In genomic region chr1:206967096-206967851, GRCh38 we compare ENCODE assay signal across 9 cellular contexts. TPM values are rescaled to one million over a fixed set of nuclear protein-coding genes. Genes with fewer than 3 reads are reported as not detected.
DNase-seq lines count a peak whose midpoint lies in the region; ATAC-seq, FAIRE-seq and TF ChIP-seq lines count a peak whose summit lies in the region.
"Had no signal": no experiment of that assay in that cellular context is flagged by ENCODE, and none has a peak within 500 bp of the region (broad histone marks: within the 10 kb centered on the region; RNA-seq: fewer than 3 reads in every experiment).

No MANE protein-coding gene starts in this region.

- peak overlapping the region in 1 of 2 donors; percentile 32 for H3K27ac ChIP-seq in lung (ENCODE audit: low read depth in 1 of 2, low read length in 1 of 2)
- H3K27ac ChIP-seq in aorta (ENCODE audit: low read depth in 1 of 2, low read length in 2 of 2): no peak overlapping the region

- ATAC-seq in GM21786 (IDR thresholded peaks at IDR 0.05; ENCODE audit: unreplicated experiment): peak; percentile 60
- peak; percentile 60 for ATAC-seq in lung (ENCODE audit: insufficient read depth, low FRiP score)
- no peak for ATAC-seq in aorta (ENCODE audit: low FRiP score)

- FAIRE-seq in RCC 7860 (lab: Jason Lieb, UNC): peak; percentile 76

- H3K4me3 ChIP-seq in GM08714 (ENCODE audit: low read length): peak overlapping the region; percentile 27; the same call in 1 of the 2 replicates
- H3K4me3 ChIP-seq in lung: no peak overlapping the region
- no peak overlapping the region for H3K4me3 ChIP-seq in aorta (ENCODE audit: low read length in 2 of 2)

- DNase-seq in RCC 7860 (ENCODE audit: low spot score) (peak; percentile 57), lung (ENCODE audit: low spot score) (peak; percentile 49), NCI-H2196 treated with DMSO at 0.1 percent for 48 hours (lab: John Stamatoyannopoulos, UW; ENCODE audit: unreplicated experiment) (no peak), aorta (no peak), HT-29 (ENCODE audit: low spot score) (no peak), foreskin melanocyte (no peak)

- no peaks in the 10 kb centered on the region for H3K36me3 ChIP-seq in lung (ENCODE audit: control insufficient read depth in 2 of 2, insufficient read depth in 2 of 2, low read length in 2 of 2)
- H3K36me3 ChIP-seq in aorta (ENCODE audit: control insufficient read depth in 1 of 2, insufficient read depth in 2 of 2, low read length in 1 of 2): no peaks in the 10 kb centered on the region

- H3K4me1 ChIP-seq in lung (ENCODE audit: control insufficient read depth in 2 of 2, insufficient read depth in 2 of 2, low read length in 2 of 2): peaks cover 0 to 10% of the 10 kb centered on the region in 2 donors
- no peaks in the 10 kb centered on the region for H3K4me1 ChIP-seq in aorta (ENCODE audit: control insufficient read depth in 1 of 2, insufficient read depth in 2 of 2, low read length in 2 of 2)

- no peaks in the 10 kb centered on the region for H3K27me3 ChIP-seq in lung (ENCODE audit: control insufficient read depth, insufficient read depth)
- H3K27me3 ChIP-seq in aorta (ENCODE audit: control insufficient read depth in 1 of 2, insufficient read depth in 2 of 2, low read length in 1 of 2): no peaks in the 10 kb centered on the region

- WGBS in lung, 2 donors: 31 to 36% methylated on average over 8 of the region's 8 CpGs
- WGBS in aorta, 2 donors: 66 to 69% methylated on average over 8 of the region's 8 CpGs

- intact Hi-C loops in aorta (cut with DNase I): no loop called here

- H3K9me3 ChIP-seq in lung (ENCODE audit: control insufficient read depth in 2 of 2, insufficient read depth in 1 of 2, low read length in 1 of 2) (no peaks in the 10 kb centered on the region), aorta (ENCODE audit: control insufficient read depth, low read length) (no peaks in the 10 kb centered on the region)

- no peak for TF ChIP-seq CTCF in lung (IDR thresholded peaks at IDR 0.05; ENCODE audit: control extremely low read depth, extremely low read depth)

RNA-seq across cellular contexts. Expression of gene FCAMR, which starts 3.0 kb away (rescaled TPM):
- total RNA-seq in lung (under 1 TPM in 1 of 2 donors, not detected in 1; 0.40 TPM), aorta (not detected)
- polyA plus RNA-seq in lung (under 1 TPM in 1 of 2 donors, not detected in 1; 0.18 TPM), aorta (not detected)
- 0.03 and 0.18 TPM in 2 replicates for total RNA-seq in HT-29 (2014; rRNA removed; shearing (Covaris generic))
- total RNA-seq: kidney epithelial cell had no signal

RNA-seq across cellular contexts. Expression of gene PIGR, which starts 21.0 kb away (rescaled TPM):
- 100 to 1,000 TPM; 381 to 845 TPM for total RNA-seq in lung
- polyA plus RNA-seq in lung: 100 to 1,000 TPM; 131 to 216 TPM
- 1 to 10 TPM in 1 of 2 donors, under 1 TPM in 1; 0.84 to 2.1 TPM for total RNA-seq in aorta
- polyA plus RNA-seq in aorta: 10 to 100 TPM in 1 of 2 donors, under 1 TPM in 1; 0.28 to 67.5 TPM
- total RNA-seq in HT-29 (2014; rRNA removed; shearing (Covaris generic)): 1.4 and 1.5 TPM in 2 replicates
- total RNA-seq: kidney epithelial cell had no signal

RNA-seq across cellular contexts. Expression of gene FCMR, which starts 45.5 kb away (rescaled TPM):
- total RNA-seq in lung (10 to 100 TPM in 1 of 2 donors, 1 to 10 TPM in 1; 8.5 to 10.5 TPM), aorta (1 to 10 TPM; 3.3 to 4.0 TPM)
- polyA plus RNA-seq in lung (10 to 100 TPM in 1 of 2 donors, 1 to 10 TPM in 1; 3.6 to 13.3 TPM), aorta (1 to 10 TPM in 1 of 2 donors, under 1 TPM in 1; 0.28 to 1.3 TPM)
- total RNA-seq in HT-29 (2014; rRNA removed; shearing (Covaris generic)): 0.08 and 3.2 TPM in 2 replicates

Comparison
In these comparisons a context has a peak if more than half of its experiments do, and no peak if none do; other contexts are left out.
1. DNase-seq: peak in RCC 7860 (single experiment) and lung (single experiment); none in NCI-H2196 treated with DMSO at 0.1 percent for 48 hours (single experiment), aorta (0 of 2), HT-29 (single experiment) and foreskin melanocyte (single experiment).
2. RNA of gene PIGR, which starts 21.0 kb away (total RNA-seq): 381 to 845 TPM in lung; 0.84 to 2.1 TPM in aorta and 1.4 to 1.5 TPM in HT-29; every median in the first group is over 100 times any median in the second.